Comparison of ENCODE assay signal across 8 cellular contexts in the genomic region with DNA sequence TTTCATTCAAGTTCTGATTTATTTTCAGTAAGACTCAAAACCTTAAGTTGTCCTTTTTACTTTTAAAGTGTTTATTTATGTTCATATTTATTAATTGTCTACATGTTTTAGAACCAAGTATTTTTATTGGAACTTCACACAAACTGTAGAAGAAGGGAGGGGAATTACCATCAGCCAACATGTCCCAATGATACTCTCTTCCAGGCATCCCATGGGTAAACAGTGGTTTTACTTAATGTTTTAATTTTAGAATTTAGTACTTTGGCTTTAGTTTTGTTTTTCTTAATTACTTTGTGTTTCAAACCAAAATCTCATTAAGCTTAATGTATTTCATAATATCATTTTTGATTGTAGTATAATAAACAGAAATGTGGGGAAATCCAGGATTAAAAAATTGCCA. TPM values are rescaled to one million over a fixed set of nuclear protein-coding genes. Genes with fewer than 3 reads are reported as not detected.
"Had no signal": no experiment of that assay in that cellular context is flagged by ENCODE, and none has a peak within 500 bp of the region (broad histone marks: within the 10 kb centered on the region; RNA-seq: fewer than 3 reads in every experiment).

No MANE protein-coding gene starts in this region.

- H3K4me2 ChIP-seq: GM23338 had no signal

- ATAC-seq: GM23338 had no signal

- FAIRE-seq: H1, H54, HTR-8/SVneo had no signal

- DNase-seq: H9, HCEC 1CT, IMR-90, KBM-7 had no signal

- H3K4me3 ChIP-seq: GM23338 had no signal

- H2AFZ ChIP-seq: GM23338 had no signal

RNA-seq across cellular contexts. Expression of gene TNFSF13B, which starts 5.2 kb away (rescaled TPM):
- total RNA-seq: H1 had no signal
- polyA plus RNA-seq: H1 had no signal
